Comparison of ENCODE assay signal across 9 cellular contexts in the genomic region with DNA sequence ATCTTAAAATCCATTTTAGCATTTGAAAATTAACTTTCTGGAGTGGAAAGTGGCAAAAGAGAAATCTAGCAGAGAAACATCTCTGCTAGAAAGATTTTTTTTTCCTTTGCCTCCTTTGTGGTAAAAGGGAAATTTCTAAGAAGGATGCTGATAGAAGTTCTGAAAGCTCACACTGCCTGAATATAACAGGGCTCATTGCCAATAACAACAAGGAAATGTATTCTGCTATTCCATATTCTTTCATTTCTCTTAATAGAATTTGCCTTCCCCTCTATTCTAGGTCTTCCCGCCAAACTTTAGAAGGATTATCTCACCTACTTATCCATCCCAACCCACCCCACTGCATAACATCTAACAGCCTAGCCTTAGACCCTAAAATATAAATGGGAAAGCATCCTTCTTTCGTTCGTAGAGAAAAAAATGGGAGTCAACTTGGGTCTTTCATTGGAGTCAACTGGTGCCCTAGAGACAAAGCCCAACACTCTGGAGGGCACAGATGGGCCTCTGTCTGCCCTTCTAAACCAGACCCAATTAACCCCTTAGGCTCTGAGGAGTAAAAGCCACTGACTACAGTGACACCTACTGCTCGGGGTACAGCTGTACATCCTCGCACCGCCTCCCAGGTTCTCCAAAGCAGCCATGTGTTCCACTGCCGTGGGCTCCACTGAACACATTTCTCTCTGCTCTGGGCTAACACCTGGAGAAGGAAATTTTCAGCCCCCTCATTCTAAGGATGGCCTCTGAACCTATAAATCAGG.
DNase-seq lines count a peak whose midpoint lies in the region; ATAC-seq, FAIRE-seq and TF ChIP-seq lines count a peak whose summit lies in the region.
"Had no signal": no experiment of that assay in that cellular context is flagged by ENCODE, and none has a peak within 500 bp of the region (broad histone marks: within the 10 kb centered on the region; RNA-seq: fewer than 3 reads in every experiment).

No MANE protein-coding gene starts in this region.

- H3K79me2 ChIP-seq in keratinocyte (ENCODE audit: control insufficient read depth, insufficient read depth, low read length): no peaks in the 10 kb centered on the region

- no peaks in the 10 kb centered on the region for H3K36me3 Mint-ChIP-seq in activated naive CD4-positive, alpha-beta T cell treated with anti-CD3 and anti-CD28 coated beads for 36 hours (ENCODE audit: low read depth)
- H3K36me3 Mint-ChIP-seq in activated T-helper 2 cell treated with anti-CD3 and anti-CD28 coated beads, Interferon-gamma antibody, Interleukin-2, Interleukin-4, amounts not matched to agents 10 μg/mL and 5 μg/mL and 100 μg/mL, durations not matched to agents 14 hours and 24 hours and 36 hours (ENCODE audit: low read depth): no peaks in the 10 kb centered on the region

- dilution Hi-C loops in keratinocyte (cut with MboI; ENCODE audit: extremely low pct_ligation_motif_present, low sequenced_read_pairs): no loop called here

- H3K9me1 ChIP-seq in keratinocyte (ENCODE audit: control insufficient read depth, extremely low read depth, insufficient read depth, low read length): no peaks in the 10 kb centered on the region

- peak overlapping the region; percentile 78 for H3K4me3 Mint-ChIP-seq in activated naive CD4-positive, alpha-beta T cell treated with anti-CD3 and anti-CD28 coated beads for 36 hours
- H3K4me3 Mint-ChIP-seq in activated T-helper 2 cell treated with anti-CD3 and anti-CD28 coated beads, Interferon-gamma antibody, Interleukin-2, Interleukin-4, amounts not matched to agents 10 μg/mL and 5 μg/mL and 100 μg/mL, durations not matched to agents 14 hours and 24 hours and 36 hours (ENCODE audit: low read depth): peak overlapping the region; percentile 74

- H3K9ac ChIP-seq in keratinocyte (ENCODE audit: control insufficient read depth, extremely low read depth, insufficient read depth, low read length): no peak overlapping the region

- CTCF ChIA-PET in activated naive CD4-positive, alpha-beta T cell treated with anti-CD3 and anti-CD28 coated beads for 36 hours (lab: Charles Lee): interaction anchor here (0.5 to 1.6 kb wide), 13 partner anchors 17 to 399 kb away, joined by 3 to 6 read pairs (median 3); a partner anchor contains a TSS

- H3K27me3 Mint-ChIP-seq in activated naive CD4-positive, alpha-beta T cell treated with anti-CD3 and anti-CD28 coated beads for 36 hours (ENCODE audit: low read depth): peaks cover 2% of the 10 kb centered on the region
- peaks cover 35% of the 10 kb centered on the region for H3K27me3 Mint-ChIP-seq in activated T-helper 2 cell treated with anti-CD3 and anti-CD28 coated beads, Interferon-gamma antibody, Interleukin-2, Interleukin-4, amounts not matched to agents 10 μg/mL and 5 μg/mL and 100 μg/mL, durations not matched to agents 14 hours and 24 hours and 36 hours (ENCODE audit: low read depth)

- H3K9me3 Mint-ChIP-seq in activated naive CD4-positive, alpha-beta T cell treated with anti-CD3 and anti-CD28 coated beads for 36 hours: no peaks in the 10 kb centered on the region
- H3K9me3 Mint-ChIP-seq in activated T-helper 2 cell treated with anti-CD3 and anti-CD28 coated beads, Interferon-gamma antibody, Interleukin-2, Interleukin-4, amounts not matched to agents 10 μg/mL and 5 μg/mL and 100 μg/mL, durations not matched to agents 14 hours and 24 hours and 36 hours: no peaks in the 10 kb centered on the region

- H3K4me1 ChIP-seq in keratinocyte (ENCODE audit: control insufficient read depth, extremely low read depth, insufficient read depth, low read length): peaks cover 15% of the 10 kb centered on the region
- H3K4me1 ChIP-seq in upper lobe of right lung: peaks cover 18% of the 10 kb centered on the region

- H3K36me3 ChIP-seq in keratinocyte (ENCODE audit: control insufficient read depth in 2 of 2, extremely low read depth in 1 of 2, insufficient read depth in 2 of 2, low read length in 2 of 2) (no peaks in the 10 kb centered on the region), upper lobe of right lung (no peaks in the 10 kb centered on the region)

- DNase-seq in activated naive CD4-positive, alpha-beta T cell treated with anti-CD3 and anti-CD28 coated beads for 36 hours: peak; percentile 39
- no peak for DNase-seq in activated naive CD4-positive, alpha-beta T cell (lab: John Stamatoyannopoulos, UW)
- peak; percentile 74 for DNase-seq in NCI-H2081 treated with DMSO at 0.1 percent for 48 hours (lab: John Stamatoyannopoulos, UW)
- no peak for DNase-seq in activated T-helper 2 cell treated with anti-CD3 and anti-CD28 coated beads, Interferon-gamma antibody, Interleukin-2, Interleukin-4, amounts not matched to agents 10 μg/mL and 5 μg/mL and 100 μg/mL, durations not matched to agents 14 hours and 24 hours and 36 hours (ENCODE audit: low spot score)
- DNase-seq in keratinocyte (ENCODE audit: low read depth, low spot score): no peak
- DNase-seq in upper lobe of right lung: no peak

- H3K4me2 ChIP-seq in keratinocyte (ENCODE audit: control insufficient read depth, extremely low read depth, insufficient read depth, low read depth, low read length): peak overlapping the region; percentile 89

- FAIRE-seq in keratinocyte (lab: Jason Lieb, UNC): no peak
- FAIRE-seq: GM18507 had no signal

- ATAC-seq in upper lobe of right lung (peak; percentile 13), GM21737 (IDR thresholded peaks at IDR 0.05; ENCODE audit: unreplicated experiment) (no peak), HG03159 (IDR thresholded peaks at IDR 0.05; ENCODE audit: unreplicated experiment) (no peak)

- H3K27ac ChIP-seq in keratinocyte (ENCODE audit: control insufficient read depth, insufficient read depth, low read length) (no peak overlapping the region), upper lobe of right lung (peak overlapping the region; percentile 65)

- no peaks in the 10 kb centered on the region for H4K20me1 ChIP-seq in keratinocyte (ENCODE audit: control insufficient read depth, extremely low read depth, insufficient read depth, low read length)

- H3K4me3 ChIP-seq in keratinocyte (ENCODE audit: control insufficient read depth in 2 of 3, extremely low read depth in 1 of 3, insufficient read depth in 2 of 3, low read depth in 1 of 3, low read length in 3 of 3) (no peak overlapping the region), upper lobe of right lung (no peak overlapping the region)

- H3K4me1 Mint-ChIP-seq in activated naive CD4-positive, alpha-beta T cell treated with anti-CD3 and anti-CD28 coated beads for 36 hours (ENCODE audit: low read depth): peaks cover 35% of the 10 kb centered on the region
- peaks cover 59% of the 10 kb centered on the region for H3K4me1 Mint-ChIP-seq in activated T-helper 2 cell treated with anti-CD3 and anti-CD28 coated beads, Interferon-gamma antibody, Interleukin-2, Interleukin-4, amounts not matched to agents 10 μg/mL and 5 μg/mL and 100 μg/mL, durations not matched to agents 14 hours and 24 hours and 36 hours (ENCODE audit: low read depth)

- peak; percentile 25 to 64 (median 25) for TF ChIP-seq CTCF in keratinocyte (optimal IDR thresholded peaks at IDR 0.05 in 1 of 3, IDR thresholded peaks at IDR 0.05 in 1 of 3, conservative IDR thresholded peaks at IDR 0.05 in 1 of 3; ENCODE audit: extremely low read depth in 1 of 3, insufficient read depth in 2 of 3, low read length in 3 of 3)
- TF ChIP-seq CTCF in upper lobe of right lung (IDR thresholded peaks at IDR 0.05): no peak

- intact Hi-C loops in activated naive CD4-positive, alpha-beta T cell treated with anti-CD3 and anti-CD28 coated beads for 36 hours (cut with micrococcal nuclease): loop anchor here (1.0 to 5.0 kb wide), 7 partner anchors 38 to 446 kb away; no protein-coding TSS in a partner anchor
- intact Hi-C loops in activated T-helper 2 cell treated with anti-CD3 and anti-CD28 coated beads, Interferon-gamma antibody, Interleukin-2, Interleukin-4, amounts not matched to agents 10 μg/mL and 5 μg/mL and 100 μg/mL, durations not matched to agents 14 hours and 24 hours and 36 hours (cut with micrococcal nuclease): loop anchor here (1.0 to 5.0 kb wide), 8 partner anchors 22 to 393 kb away; no protein-coding TSS in a partner anchor
- intact Hi-C loops in upper lobe of right lung (cut with DNase I): no loop called here

- H3K9me3 ChIP-seq in keratinocyte (ENCODE audit: control insufficient read depth, low read depth, low read length) (no peaks in the 10 kb centered on the region), upper lobe of right lung (no peaks in the 10 kb centered on the region)

- no peak overlapping the region for H2AFZ ChIP-seq in keratinocyte (ENCODE audit: control insufficient read depth, low read length)

- H3K27me3 ChIP-seq in keratinocyte (ENCODE audit: control insufficient read depth, extremely low read depth, insufficient read depth, low read length) (no peaks in the 10 kb centered on the region), upper lobe of right lung (no peaks in the 10 kb centered on the region)

- H3K27ac Mint-ChIP-seq in activated naive CD4-positive, alpha-beta T cell treated with anti-CD3 and anti-CD28 coated beads for 36 hours: no peak overlapping the region
- no peak overlapping the region for H3K27ac Mint-ChIP-seq in activated T-helper 2 cell treated with anti-CD3 and anti-CD28 coated beads, Interferon-gamma antibody, Interleukin-2, Interleukin-4, amounts not matched to agents 10 μg/mL and 5 μg/mL and 100 μg/mL, durations not matched to agents 14 hours and 24 hours and 36 hours

Comparison
In these comparisons a context has a peak if more than half of its experiments do, and no peak if none do; other contexts are left out.
1. DNase-seq: peak in activated naive CD4-positive, alpha-beta T cell treated with anti-CD3 and anti-CD28 coated beads for 36 hours (single experiment) and NCI-H2081 treated with DMSO at 0.1 percent for 48 hours (single experiment); none in activated naive CD4-positive, alpha-beta T cell (0 of 4), activated T-helper 2 cell treated with anti-CD3 and anti-CD28 coated beads, Interferon-gamma antibody, Interleukin-2, Interleukin-4, amounts not matched to agents 10 μg/mL and 5 μg/mL and 100 μg/mL, durations not matched to agents 14 hours and 24 hours and 36 hours (single experiment), keratinocyte (single experiment) and upper lobe of right lung (single experiment).